ENCODE assay signal across 13 cellular contexts in genomic region chr7:41189866-41190265, GRCh38.
DNase-seq lines count a peak whose midpoint lies in the region; ATAC-seq and TF ChIP-seq lines count a peak whose summit lies in the region.
"Had no signal": no experiment of that assay in that cellular context is flagged by ENCODE, and none has a peak within 500 bp of the region (broad histone marks: within the 10 kb centered on the region; RNA-seq: fewer than 3 reads in every experiment).

No MANE protein-coding gene starts in this region.

- H2BK5ac ChIP-seq in neuronal stem cell (ENCODE audit: low read length), result no peak overlapping the region

- no peak overlapping the region for H4K8ac ChIP-seq in neuronal stem cell (ENCODE audit: low read depth, low read length)

- H2BK15ac ChIP-seq in neuronal stem cell (ENCODE audit: low read length), result no peak overlapping the region

- H3K27ac ChIP-seq in neuronal stem cell (replicated peaks; ENCODE audit: low read length), result no peak overlapping the region

- no peaks in the 10 kb centered on the region for H3K4me1 Mint-ChIP-seq in stimulated activated naive CD8-positive, alpha-beta T cell treated with anti-CD3 and anti-CD28 coated beads, Interleukin-15, amount 100 ng/mL, for 72 hours
- H3K4me1 Mint-ChIP-seq: CD8-positive, alpha-beta memory T cell; naive B cell had no signal

- H3K36me3 ChIP-seq in neuronal stem cell (replicated peaks in 1 of 2; ENCODE audit: control insufficient read depth in 2 of 2, insufficient read depth in 2 of 2, low read length in 2 of 2), result no peaks in the 10 kb centered on the region

- no peak overlapping the region for H2AK5ac ChIP-seq in neuronal stem cell (ENCODE audit: low read depth, low read length)

- no peak overlapping the region for H2BK120ac ChIP-seq in neuronal stem cell (ENCODE audit: low read depth, low read length)

- H3K27me3 Mint-ChIP-seq in stimulated activated naive CD8-positive, alpha-beta T cell treated with anti-CD3 and anti-CD28 coated beads, Interleukin-15, amount 100 ng/mL, for 72 hours, result no peaks in the 10 kb centered on the region
- H3K27me3 Mint-ChIP-seq: CD8-positive, alpha-beta memory T cell; naive B cell had no signal

- H3K79me1 ChIP-seq in neuronal stem cell (ENCODE audit: low read depth, low read length), result no peaks in the 10 kb centered on the region

- H3K4me3 Mint-ChIP-seq in stimulated activated naive CD8-positive, alpha-beta T cell treated with anti-CD3 and anti-CD28 coated beads, Interleukin-15, amount 100 ng/mL, for 72 hours, result no peak overlapping the region
- H3K4me3 Mint-ChIP-seq: CD8-positive, alpha-beta memory T cell; naive B cell had no signal

- no peak overlapping the region for H2BK12ac ChIP-seq in neuronal stem cell (ENCODE audit: low read length)

- no peaks in the 10 kb centered on the region for H3K9me3 Mint-ChIP-seq in stimulated activated naive CD8-positive, alpha-beta T cell treated with anti-CD3 and anti-CD28 coated beads, Interleukin-15, amount 100 ng/mL, for 72 hours

- H3K4me2 ChIP-seq in neuronal stem cell (ENCODE audit: insufficient read depth, low read length, poor library complexity, severe bottlenecking), result no peak overlapping the region

- no peaks in the 10 kb centered on the region for H3K4me1 ChIP-seq in neuronal stem cell (ENCODE audit: control insufficient read depth in 2 of 2, insufficient read depth in 1 of 2, low read depth in 1 of 2, low read length in 2 of 2)

- H4K91ac ChIP-seq in neuronal stem cell (ENCODE audit: low read depth, low read length, poor library complexity), result no peak overlapping the region

- H2AFZ ChIP-seq in neuronal stem cell (ENCODE audit: low read length), result no peak overlapping the region

- no peak overlapping the region for H3K14ac ChIP-seq in neuronal stem cell (ENCODE audit: low read length)

- DNase-seq in AG09319 (ENCODE audit: extremely low read depth, low read depth) (peak; percentile 27), LHCN-M2 (ENCODE audit: low read depth) (peak; percentile 97), astrocyte of the spinal cord (ENCODE audit: low read depth, low spot score) (peak; percentile 87), left kidney (ENCODE audit: low read depth, low spot score) (peak; percentile 29), neuronal stem cell (ENCODE audit: low spot score) (no peak)
- DNase-seq in activated CD4-positive, alpha-beta T cell treated with anti-CD3 and anti-CD28 coated beads, Interleukin-2, amount 50 U/mL, for 1 hour, result no peak
- no peak for DNase-seq in stimulated activated naive CD8-positive, alpha-beta T cell treated with anti-CD3 and anti-CD28 coated beads, Interleukin-15, amount 100 ng/mL, for 72 hours
- DNase-seq: activated effector memory CD4-positive, alpha-beta T cell treated with anti-CD3 and anti-CD28 coated beads, Interleukin-2, amount 50 U/mL, for 16 hours; CD8-positive, alpha-beta memory T cell; erythroblast; naive B cell; NCI-H524 had no signal

- TF ChIP-seq CTCF in AG09319 (IDR thresholded peaks at IDR 0.05; ENCODE audit: low read depth, low read length), result no peak
- no peak for TF ChIP-seq CTCF in astrocyte of the spinal cord (IDR thresholded peaks at IDR 0.05; ENCODE audit: low read depth, low read length)

- ATAC-seq in stimulated activated naive CD8-positive, alpha-beta T cell treated with anti-CD3 and anti-CD28 coated beads, Interleukin-15, amount 100 ng/mL, for 72 hours, result no peak
- no peak for ATAC-seq in GM19351 (IDR thresholded peaks at IDR 0.05; ENCODE audit: unreplicated experiment)

- H3K4ac ChIP-seq in neuronal stem cell (ENCODE audit: low read length), result no peak overlapping the region

- no peak overlapping the region for H3K9ac ChIP-seq in neuronal stem cell (ENCODE audit: low read depth, low read length, poor library complexity)

- H3K4me3 ChIP-seq in astrocyte of the spinal cord (ENCODE audit: low read depth, low read length), result no peak overlapping the region
- peak overlapping the region in 1 of 2 donors; percentile 56 for H3K4me3 ChIP-seq in neuronal stem cell (ENCODE audit: low read length in 2 of 2)

- no peak overlapping the region for H3K18ac ChIP-seq in neuronal stem cell (ENCODE audit: low read length)

- H3K9me3 ChIP-seq in neuronal stem cell (replicated peaks in 1 of 2; ENCODE audit: control insufficient read depth in 2 of 2, insufficient read depth in 1 of 2, low read depth in 1 of 2, low read length in 2 of 2), result peaks cover 0 to 2% of the 10 kb centered on the region in 2 donors

- H3K27me3 ChIP-seq in neuronal stem cell (ENCODE audit: control insufficient read depth in 3 of 3, insufficient read depth in 3 of 3, low read depth in 1 of 3, low read length in 3 of 3), result peaks cover 0 to 2% (median 0%) of the 10 kb centered on the region in 3 experiments

- H3K23ac ChIP-seq in neuronal stem cell (ENCODE audit: low read depth, low read length, poor library complexity), result no peak overlapping the region

- no CpG with 5 or more reads among the region's 2 CpGs for WGBS in neuronal stem cell (ENCODE audit: extremely low coverage in 2 of 2, insufficient read length in 2 of 2, insufficient replicate concordance in 1 of 2), 2 donors

- H3K27ac Mint-ChIP-seq in stimulated activated naive CD8-positive, alpha-beta T cell treated with anti-CD3 and anti-CD28 coated beads, Interleukin-15, amount 100 ng/mL, for 72 hours, result no peak overlapping the region
- H3K27ac Mint-ChIP-seq: CD8-positive, alpha-beta memory T cell; naive B cell had no signal

- in situ Hi-C loops in astrocyte of the spinal cord (cut with HindIII; ENCODE audit: low sequenced_read_pairs), result no loop called here

Comparison
In these comparisons a context has a peak if more than half of its experiments do, and no peak if none do; other contexts are left out.
1. DNase-seq: peak in AG09319 (single experiment), LHCN-M2 (single experiment), astrocyte of the spinal cord (single experiment) and left kidney (single experiment); none in neuronal stem cell (single experiment), activated CD4-positive, alpha-beta T cell treated with anti-CD3 and anti-CD28 coated beads, Interleukin-2, amount 50 U/mL, for 1 hour (single experiment) and stimulated activated naive CD8-positive, alpha-beta T cell treated with anti-CD3 and anti-CD28 coated beads, Interleukin-15, amount 100 ng/mL, for 72 hours (0 of 2).